Comparison of ENCODE assay signal across 2 cellular contexts in genomic region chrX:120238947-120239346, GRCh38.
A peak's percentile ranks its signal among the peaks of the same experiment; 100 is the strongest.
TF ChIP-seq lines count a peak whose summit lies in the region.

No MANE protein-coding gene starts in this region.

TF ChIP-seq in A549, 52 proteins besides CTCF, POLR2A, EP300 and RAD21 (continued from another document):
- no peak for TF ChIP-seq EHMT2 (IDR thresholded peaks at IDR 0.05; ENCODE audit: low read depth)
- TF ChIP-seq ELK1 (IDR thresholded peaks at IDR 0.05; ENCODE audit: low read depth, low read length): no peak
- no peak for TF ChIP-seq KDM5A (IDR thresholded peaks at IDR 0.05)

TF ChIP-seq in HEK293, 187 proteins besides CTCF, POLR2A, EP300 and RAD21 (continued from another document):
- peak; percentile 66; the same call in 1 of the 2 replicates for TF ChIP-seq ZNF362 (tag by site-specific recombination; IDR thresholded peaks at IDR 0.05)
